In genomic region chr6:42363906-42364859, GRCh38 we compare ENCODE assay signal across 15 cellular contexts.
A peak's percentile ranks its signal among the peaks of the same experiment; 100 is the strongest.
DNase-seq lines count a peak whose midpoint lies in the region; ATAC-seq and TF ChIP-seq lines count a peak whose summit lies in the region.
"Had no signal": no experiment of that assay in that cellular context is flagged by ENCODE, and none has a peak within 500 bp of the region (broad histone marks: within the 10 kb centered on the region; RNA-seq: fewer than 3 reads in every experiment).

No MANE protein-coding gene starts in this region.

- H3K27ac Mint-ChIP-seq in activated T-cell treated with anti-CD3 and anti-CD28 coated beads, Interleukin-2, amount 50 U/mL, for 24 hours: no peak overlapping the region
- H3K27ac Mint-ChIP-seq in central memory CD8-positive, alpha-beta T cell (ENCODE audit: low read depth): peak overlapping the region; percentile 88
- peak overlapping the region; percentile 29 to 85 for H3K27ac Mint-ChIP-seq in stimulated activated naive CD8-positive, alpha-beta T cell treated with anti-CD3 and anti-CD28 coated beads, Interleukin-15, amount 100 ng/mL, for 72 hours

- H3K4me1 Mint-ChIP-seq in activated T-cell treated with anti-CD3 and anti-CD28 coated beads, Interleukin-2, amount 50 U/mL, for 24 hours (ENCODE audit: low read depth): peaks cover 61% of the 10 kb centered on the region
- H3K4me1 Mint-ChIP-seq in central memory CD8-positive, alpha-beta T cell: peaks cover 78% of the 10 kb centered on the region
- peaks cover 52% of the 10 kb centered on the region for H3K4me1 Mint-ChIP-seq in stimulated activated naive CD8-positive, alpha-beta T cell treated with anti-CD3 and anti-CD28 coated beads, Interleukin-15, amount 100 ng/mL, for 72 hours

- no peak for TF ChIP-seq POLR2A in NB4 (IDR thresholded peaks at IDR 0.05; ENCODE audit: extremely low read depth, insufficient read length)

- H3K4me3 Mint-ChIP-seq in activated T-cell treated with anti-CD3 and anti-CD28 coated beads, Interleukin-2, amount 50 U/mL, for 24 hours: no peak overlapping the region
- peak overlapping the region; percentile 9 for H3K4me3 Mint-ChIP-seq in central memory CD8-positive, alpha-beta T cell
- no peak overlapping the region for H3K4me3 Mint-ChIP-seq in stimulated activated naive CD8-positive, alpha-beta T cell treated with anti-CD3 and anti-CD28 coated beads, Interleukin-15, amount 100 ng/mL, for 72 hours

- ATAC-seq in central memory CD8-positive, alpha-beta T cell (replicated peaks; ENCODE audit: extremely low read depth, poor library complexity, severe bottlenecking): no peak
- no peak for ATAC-seq in stimulated activated naive CD8-positive, alpha-beta T cell treated with anti-CD3 and anti-CD28 coated beads, Interleukin-15, amount 100 ng/mL, for 72 hours
- no peak for ATAC-seq in left lobe of liver
- ATAC-seq in GM21390 (IDR thresholded peaks at IDR 0.05; ENCODE audit: unreplicated experiment): no peak

- no peak overlapping the region for H3K4me3 ChIP-seq in NB4 (ENCODE audit: low read depth, low read length)
- H3K4me3 ChIP-seq: smooth muscle cell had no signal

- H3K9me3 Mint-ChIP-seq in activated T-cell treated with anti-CD3 and anti-CD28 coated beads, Interleukin-2, amount 50 U/mL, for 24 hours: no peaks in the 10 kb centered on the region
- H3K9me3 Mint-ChIP-seq in central memory CD8-positive, alpha-beta T cell: no peaks in the 10 kb centered on the region
- H3K9me3 Mint-ChIP-seq in stimulated activated naive CD8-positive, alpha-beta T cell treated with anti-CD3 and anti-CD28 coated beads, Interleukin-15, amount 100 ng/mL, for 72 hours: no peaks in the 10 kb centered on the region

- TF ChIP-seq CTCF in NB4 (IDR thresholded peaks at IDR 0.05; ENCODE audit: low read depth, low read length): no peak

- peak; percentile 29 for DNase-seq in activated T-cell treated with anti-CD3 and anti-CD28 coated beads, Interleukin-2, amount 50 U/mL, for 24 hours
- DNase-seq in activated T-cell treated with anti-CD3 and anti-CD28 coated beads for 4 hours (no peak), NB4 (ENCODE audit: low read depth) (peak; percentile 42), left lobe of liver (ENCODE audit: low spot score) (no peak), middle frontal gyrus (ENCODE audit: extremely low spot score, low spot score) (no peak)
- DNase-seq in central memory CD8-positive, alpha-beta T cell (ENCODE audit: low spot score in 2 of 2): no peak
- no peak for DNase-seq in stimulated activated naive CD8-positive, alpha-beta T cell treated with anti-CD3 and anti-CD28 coated beads, Interleukin-15, amount 100 ng/mL, for 72 hours
- DNase-seq: activated CD4-positive, alpha-beta T cell treated with anti-CD3 and anti-CD28 coated beads, Interleukin-2, amount 50 U/mL, for 4 hours; effector CD8-positive, alpha-beta T cell; KG1; NCI-H1417 treated with DMSO at 0.1 percent for 48 hours; stimulated activated naive CD4-positive, alpha-beta T cell treated with Interleukin-2 at 50 U/mL for 16 hours; T1000 had no signal

- H3K27me3 Mint-ChIP-seq in activated T-cell treated with anti-CD3 and anti-CD28 coated beads, Interleukin-2, amount 50 U/mL, for 24 hours: no peaks in the 10 kb centered on the region
- no peaks in the 10 kb centered on the region for H3K27me3 Mint-ChIP-seq in central memory CD8-positive, alpha-beta T cell
- H3K27me3 Mint-ChIP-seq in stimulated activated naive CD8-positive, alpha-beta T cell treated with anti-CD3 and anti-CD28 coated beads, Interleukin-15, amount 100 ng/mL, for 72 hours: no peaks in the 10 kb centered on the region

- H3K36me3 Mint-ChIP-seq in activated T-cell treated with anti-CD3 and anti-CD28 coated beads, Interleukin-2, amount 50 U/mL, for 24 hours (ENCODE audit: low read depth): peaks cover 24% of the 10 kb centered on the region
- H3K36me3 Mint-ChIP-seq in central memory CD8-positive, alpha-beta T cell (ENCODE audit: insufficient read depth): peaks cover 12% of the 10 kb centered on the region

Comparison
In these comparisons a context has a peak if more than half of its experiments do, and no peak if none do; other contexts are left out.
1. DNase-seq: peak in activated T-cell treated with anti-CD3 and anti-CD28 coated beads, Interleukin-2, amount 50 U/mL, for 24 hours (single experiment) and NB4 (single experiment); none in activated T-cell treated with anti-CD3 and anti-CD28 coated beads for 4 hours (single experiment), central memory CD8-positive, alpha-beta T cell (0 of 2), stimulated activated naive CD8-positive, alpha-beta T cell treated with anti-CD3 and anti-CD28 coated beads, Interleukin-15, amount 100 ng/mL, for 72 hours (0 of 2), left lobe of liver (single experiment) and middle frontal gyrus (single experiment).